1 cellular context compared by ENCODE assay signal in the genomic region with DNA sequence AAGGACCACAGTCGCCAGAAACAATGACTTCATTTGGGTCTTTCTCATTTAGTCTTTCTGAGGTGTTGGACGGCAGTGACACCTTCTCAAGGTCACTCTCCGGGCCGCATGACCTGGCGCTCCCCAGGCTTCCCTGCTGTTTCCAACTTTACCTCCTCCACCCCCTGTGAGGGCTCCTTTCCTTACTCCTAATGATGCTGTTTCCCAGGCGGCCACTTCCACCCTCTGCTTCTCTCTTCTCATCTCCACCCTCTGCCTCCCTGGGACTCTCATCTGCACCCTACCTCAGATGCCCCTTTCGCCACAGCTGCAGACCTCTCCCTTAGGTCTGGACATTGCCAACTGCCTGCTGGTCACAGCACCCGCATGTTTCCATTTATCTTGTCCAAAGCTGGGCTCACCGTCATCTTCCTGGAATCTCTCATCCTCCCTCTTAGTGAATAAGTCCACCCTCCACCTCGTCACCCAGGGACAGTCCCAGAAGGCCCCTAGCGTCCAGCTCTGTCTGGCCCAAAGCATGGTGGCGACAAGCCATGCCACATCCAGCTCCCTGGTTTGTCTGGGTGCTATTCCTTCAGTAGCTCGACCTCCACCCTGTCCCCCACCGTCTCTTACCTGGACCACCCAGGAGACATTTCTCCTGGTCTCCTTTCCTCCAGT.
TF ChIP-seq lines count a peak whose summit lies in the region.

No MANE protein-coding gene starts in this region.

TF ChIP-seq in H1, 55 proteins besides CTCF, POLR2A, EP300 and RAD21:
- TF ChIP-seq JUN (IDR thresholded peaks at IDR 0.05; ENCODE audit: low read depth, low read length) (no peak), RBBP5 (IDR thresholded peaks at IDR 0.05; ENCODE audit: borderline replicate concordance, low read depth, low read length) (no peak), ASH2L (IDR thresholded peaks at IDR 0.05; ENCODE audit: low read length) (no peak), NANOG (IDR thresholded peaks at IDR 0.05; ENCODE audit: insufficient read depth, low read depth, low read length, poor library complexity, severe bottlenecking) (no peak), SIX5 (IDR thresholded peaks at IDR 0.05; ENCODE audit: low read depth, low read length) (no peak), SP1 (IDR thresholded peaks at IDR 0.05; ENCODE audit: low read depth, low read length) (no peak), POLR2AphosphoS5 (IDR thresholded peaks at IDR 0.05; ENCODE audit: low read depth, low read length) (no peak), TCF12 (IDR thresholded peaks at IDR 0.05; ENCODE audit: low read depth, low read length) (no peak), CTBP2 (IDR thresholded peaks at IDR 0.05; ENCODE audit: borderline replicate concordance, insufficient read depth, insufficient read length, low read length) (no peak), POU5F1 (IDR thresholded peaks at IDR 0.05; ENCODE audit: low read depth, low read length) (no peak), CHD2 (IDR thresholded peaks at IDR 0.05; ENCODE audit: low read length) (no peak), CHD1 (IDR thresholded peaks at IDR 0.05; ENCODE audit: low read depth, low read length) (no peak), KDM1A (IDR thresholded peaks at IDR 0.05; ENCODE audit: borderline replicate concordance, low read length) (no peak), CBX8 (IDR thresholded peaks at IDR 0.05; ENCODE audit: borderline replicate concordance, low read depth, low read length) (no peak)
- TF ChIP-seq, protein P1, sequence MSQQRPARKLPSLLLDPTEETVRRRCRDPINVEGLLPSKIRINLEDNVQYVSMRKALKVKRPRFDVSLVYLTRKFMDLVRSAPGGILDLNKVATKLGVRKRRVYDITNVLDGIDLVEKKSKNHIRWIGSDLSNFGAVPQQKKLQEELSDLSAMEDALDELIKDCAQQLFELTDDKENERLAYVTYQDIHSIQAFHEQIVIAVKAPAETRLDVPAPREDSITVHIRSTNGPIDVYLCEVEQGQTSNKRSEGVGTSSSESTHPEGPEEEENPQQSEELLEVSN (IDR thresholded peaks at IDR 0.05) = no peak
- TF ChIP-seq, protein P2, sequence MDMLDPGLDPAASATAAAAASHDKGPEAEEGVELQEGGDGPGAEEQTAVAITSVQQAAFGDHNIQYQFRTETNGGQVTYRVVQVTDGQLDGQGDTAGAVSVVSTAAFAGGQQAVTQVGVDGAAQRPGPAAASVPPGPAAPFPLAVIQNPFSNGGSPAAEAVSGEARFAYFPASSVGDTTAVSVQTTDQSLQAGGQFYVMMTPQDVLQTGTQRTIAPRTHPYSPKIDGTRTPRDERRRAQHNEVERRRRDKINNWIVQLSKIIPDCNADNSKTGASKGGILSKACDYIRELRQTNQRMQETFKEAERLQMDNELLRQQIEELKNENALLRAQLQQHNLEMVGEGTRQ (IDR thresholded peaks at IDR 0.05; ENCODE audit: low read length) = no peak
